In genomic region chrX:41333994-41334865, GRCh38 we compare ENCODE assay signal across 1 cellular context.
TF ChIP-seq lines count a peak whose summit lies in the region.

TSS of gene DDX3X (plus strand) at chrX:41334162. CDS start at chrX:41334253, 91 bp downstream.

TF ChIP-seq in IMR-90, 13 proteins besides CTCF, POLR2A, EP300 and RAD21 (continued from another document):
- TF ChIP-seq USF2 (IDR thresholded peaks at IDR 0.05; ENCODE audit: low read depth, low read length) = no peak
- peak; percentile 63 for TF ChIP-seq CHD1 (IDR thresholded peaks at IDR 0.05; ENCODE audit: low read depth, low read length)
- TF ChIP-seq, protein P1, sequence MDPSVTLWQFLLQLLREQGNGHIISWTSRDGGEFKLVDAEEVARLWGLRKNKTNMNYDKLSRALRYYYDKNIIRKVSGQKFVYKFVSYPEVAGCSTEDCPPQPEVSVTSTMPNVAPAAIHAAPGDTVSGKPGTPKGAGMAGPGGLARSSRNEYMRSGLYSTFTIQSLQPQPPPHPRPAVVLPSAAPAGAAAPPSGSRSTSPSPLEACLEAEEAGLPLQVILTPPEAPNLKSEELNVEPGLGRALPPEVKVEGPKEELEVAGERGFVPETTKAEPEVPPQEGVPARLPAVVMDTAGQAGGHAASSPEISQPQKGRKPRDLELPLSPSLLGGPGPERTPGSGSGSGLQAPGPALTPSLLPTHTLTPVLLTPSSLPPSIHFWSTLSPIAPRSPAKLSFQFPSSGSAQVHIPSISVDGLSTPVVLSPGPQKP (IDR thresholded peaks at IDR 0.05; ENCODE audit: borderline replicate concordance, low read depth, low read length) = no peak
- TF ChIP-seq CEBPB (IDR thresholded peaks at IDR 0.05; ENCODE audit: low read depth, low read length) = no peak
- TF ChIP-seq MAZ (IDR thresholded peaks at IDR 0.05; ENCODE audit: borderline replicate concordance, low read depth, low read length) = peak; percentile 5; the same call in 1 of the 2 replicates
- TF ChIP-seq MAFK (IDR thresholded peaks at IDR 0.05; ENCODE audit: low read depth, low read length) = peak; percentile 30; the same call in 1 of the 2 replicates
- no peak for TF ChIP-seq SMC3 (IDR thresholded peaks at IDR 0.05; ENCODE audit: low read depth, low read length)
- TF ChIP-seq MXI1 (IDR thresholded peaks at IDR 0.05; ENCODE audit: borderline replicate concordance, low read depth, low read length) = no peak
- TF ChIP-seq RFX5 (IDR thresholded peaks at IDR 0.05; ENCODE audit: low read depth, low read length) = no peak; the same call in 1 of the 2 replicates
- TF ChIP-seq FOS (IDR thresholded peaks at IDR 0.05; ENCODE audit: low read depth, low read length) = peak; percentile 48; the same call in 1 of the 2 replicates
- peak; percentile 30; the same call in 1 of the 2 replicates for TF ChIP-seq NFE2L2 (IDR thresholded peaks at IDR 0.05; ENCODE audit: low read depth, low read length)
